ENCODE assay signal across 9 cellular contexts in the genomic region with DNA sequence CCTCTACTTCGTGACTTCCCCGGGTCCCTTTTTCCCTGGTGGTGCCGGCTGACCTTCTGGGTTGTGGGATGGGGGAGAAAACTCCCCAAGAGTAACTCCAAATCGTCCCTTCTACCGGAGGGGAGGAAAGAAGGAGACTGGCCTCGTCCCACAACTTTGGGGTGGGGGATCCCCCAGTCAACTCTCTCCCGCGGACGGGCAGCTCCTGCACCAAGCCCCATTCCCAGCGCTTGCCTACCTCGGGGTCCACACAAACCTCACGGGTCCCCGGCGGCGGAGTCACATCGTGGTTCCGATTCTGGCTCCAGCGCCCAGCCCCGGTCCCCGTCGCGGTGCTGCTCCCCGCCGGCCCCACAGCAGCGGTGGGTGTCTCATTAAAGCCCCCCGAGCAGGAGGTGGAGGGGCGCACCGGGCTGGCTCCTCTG. TPM values are rescaled to one million over a fixed set of nuclear protein-coding genes. Genes with fewer than 3 reads are reported as not detected.
DNase-seq lines count a peak whose midpoint lies in the region; ATAC-seq, FAIRE-seq and TF ChIP-seq lines count a peak whose summit lies in the region.
"Had no signal": no experiment of that assay in that cellular context is flagged by ENCODE, and none has a peak within 500 bp of the region (broad histone marks: within the 10 kb centered on the region; RNA-seq: fewer than 3 reads in every experiment).

No MANE protein-coding gene starts in this region.

- no peaks in the 10 kb centered on the region for H3K36me3 Mint-ChIP-seq in neural crest cell (ENCODE audit: low read depth)

- FAIRE-seq in H1 (lab: Jason Lieb, UNC), result no peak

- no peak overlapping the region for H2AK5ac ChIP-seq in H1 (ENCODE audit: low read depth, low read length)

- peaks cover 90% of the 10 kb centered on the region for H3K27me3 Mint-ChIP-seq in neural crest cell (ENCODE audit: low read depth)

- ATAC-seq in GM21717 (IDR thresholded peaks at IDR 0.05; ENCODE audit: unreplicated experiment), result no peak

- H3K4me1 ChIP-seq in HUES64 (ENCODE audit: insufficient read depth, low read length), result peaks cover 54% of the 10 kb centered on the region
- peaks cover 1 to 18% (median 3%) of the 10 kb centered on the region in 4 experiments; a peak in 4 of 7 replicates for H3K4me1 ChIP-seq in H1 (replicated peaks in 1 of 4; ENCODE audit: control insufficient read depth in 3 of 4, insufficient read depth in 4 of 4, low read length in 3 of 4)

- H3K4me3 ChIP-seq in HUES64 (ENCODE audit: low read length) (peak overlapping the region; percentile 74), H1 (ENCODE audit: extremely low read depth in 1 of 4, insufficient read depth in 2 of 4, low read depth in 3 of 4, low read length in 4 of 4) (peak overlapping the region; percentile 61 to 95 (median 83))

- no peak overlapping the region for H4K8ac ChIP-seq in H1 (ENCODE audit: extremely low read depth, insufficient read depth, low read length)

- peak overlapping the region; percentile 93 for H3K4me3 Mint-ChIP-seq in neural crest cell

- CTCF ChIA-PET in H1 (lab: Charles Lee; ENCODE audit: partially characterized antibody), result interaction anchor here (0.6 to 9.1 kb wide), 26 partner anchors 9 to 1630 kb away, joined by 3 to 223 read pairs (median 5); no protein-coding TSS in a partner anchor

- peaks cover 26% of the 10 kb centered on the region for H3K4me1 Mint-ChIP-seq in neural crest cell

- no peak overlapping the region for H2BK20ac ChIP-seq in H1 (ENCODE audit: low read length)

- H3K4me2 ChIP-seq in H1 (ENCODE audit: insufficient read depth in 1 of 2, low read depth in 2 of 2, low read length in 2 of 2), result peak overlapping the region; percentile 91 to 95

- H3K9ac ChIP-seq in HUES64 (ENCODE audit: low read depth, low read length), result peak overlapping the region; percentile 38; the same call in 1 of the 2 replicates
- H3K9ac ChIP-seq in H1 (replicated peaks in 1 of 4; ENCODE audit: extremely low read depth in 1 of 4, low read depth in 3 of 4, low read length in 3 of 4), result peak overlapping the region; percentile 46 to 65 (median 48); a peak in 6 of 7 replicates

- no peak overlapping the region for H2BK15ac ChIP-seq in H1 (ENCODE audit: low read length)

- H2BK120ac ChIP-seq in H1 (replicated peaks; ENCODE audit: low read depth, low read length), result no peak overlapping the region

- H4K91ac ChIP-seq in H1 (replicated peaks; ENCODE audit: insufficient read length, low read length), result peak overlapping the region; percentile 35

- no peaks in the 10 kb centered on the region for H3K9me3 Mint-ChIP-seq in neural crest cell

- peaks cover 49% of the 10 kb centered on the region for H3K27me3 ChIP-seq in HUES64 (ENCODE audit: insufficient read depth, low read length)
- peaks cover 8 to 28% (median 20%) of the 10 kb centered on the region in 4 experiments for H3K27me3 ChIP-seq in H1 (replicated peaks in 1 of 4; ENCODE audit: control insufficient read depth in 3 of 4, extremely low read depth in 1 of 4, insufficient read depth in 3 of 4, low read length in 3 of 4)

- no peak for TF ChIP-seq POLR2A in H1 (IDR thresholded peaks at IDR 0.05; ENCODE audit: control extremely low read depth in 1 of 2, low read depth in 2 of 2, low read length in 2 of 2)

- WGBS in HUES64, result under 1% methylated on average over 24 of the region's 28 CpGs
- WGBS in H1 (ENCODE audit: extremely low coverage in 1 of 2, insufficient coverage in 1 of 2, insufficient read length in 1 of 2, insufficient replicate concordance in 2 of 2, low coverage in 1 of 2, low lambda C conversion rate in 2 of 2, missing lambda C conversion rate in 1 of 2), 2 experiments, result 2% methylated on average over 15 of the region's 28 CpGs; no CpG with 5 or more reads in 1 of the 2 experiments

- POLR2A ChIA-PET in H1 (lab: Charles Lee; ENCODE audit: partially characterized antibody), result interaction anchor here (1.1 to 9.1 kb wide), 13 partner anchors 11 to 410 kb away, joined by 3 to 191 read pairs (median 6); partner anchors contain the start of genes KIF18A, LIN7C and METTL15

- TF ChIP-seq EP300 in H1 (IDR thresholded peaks at IDR 0.05; ENCODE audit: borderline replicate concordance in 1 of 2, low read depth in 2 of 2, low read length in 2 of 2), result no peak

- DNase-seq in AG08395 (ENCODE audit: low spot score) (peak; percentile 6), H1 (ENCODE audit: low read depth in 1 of 2, low spot score in 2 of 2) (peak in 1 of 2 experiments; percentile 65), neural crest cell (ENCODE audit: low read depth, low spot score) (no peak), T-helper 2 cell (no peak), OCI-M2 (lab: John Stamatoyannopoulos, UW; ENCODE audit: unreplicated experiment) (no peak), COLO829 (ENCODE audit: low spot score) (no peak)
- DNase-seq: activated effector memory CD4-positive, alpha-beta T cell treated with anti-CD3 and anti-CD28 coated beads, Interleukin-2, amount 50 U/mL, for 16 hours had no signal

- no peak overlapping the region for H2BK5ac ChIP-seq in H1 (ENCODE audit: low read depth, low read length)

- H4K20me1 ChIP-seq in H1 (replicated peaks in 1 of 2; ENCODE audit: control insufficient read depth in 1 of 2, insufficient read depth in 2 of 2, low read length in 2 of 2), result no peaks in the 10 kb centered on the region

- H3K18ac ChIP-seq in H1 (ENCODE audit: extremely low read depth, low read length), result peak overlapping the region; percentile 80; the same call in 1 of the 2 replicates

- no peak overlapping the region for H3K27ac Mint-ChIP-seq in neural crest cell (ENCODE audit: unreplicated experiment)

- TF ChIP-seq RAD21 in H1 (IDR thresholded peaks at IDR 0.05 in 1 of 2, conservative IDR thresholded peaks at IDR 0.05 in 1 of 2; ENCODE audit: low read depth in 2 of 2, low read length in 2 of 2), result no peak

- H3K23me2 ChIP-seq in H1 (ENCODE audit: low read depth, low read length), result peaks cover 22% of the 10 kb centered on the region

- H2AFZ ChIP-seq in H1 (ENCODE audit: low read length), result peak overlapping the region; percentile 45; the same call in 1 of the 2 replicates

- H3K4ac ChIP-seq in H1 (replicated peaks; ENCODE audit: insufficient read length, low read depth, low read length), result peak overlapping the region; percentile 53

- no peak overlapping the region for H3K14ac ChIP-seq in H1 (ENCODE audit: insufficient read length)

- H3K27ac ChIP-seq in HUES64 (ENCODE audit: low read depth, low read length) (no peak overlapping the region), H1 (ENCODE audit: low read depth, low read length) (no peak overlapping the region)

- no peak for TF ChIP-seq CTCF in H1 (IDR thresholded peaks at IDR 0.05; ENCODE audit: control extremely low read depth in 1 of 3, insufficient read depth in 1 of 3, low read depth in 1 of 3, low read length in 3 of 3)
- TF ChIP-seq CTCF in neural crest cell (conservative IDR thresholded peaks at IDR 0.05), result no peak

- no peak overlapping the region for H3K56ac ChIP-seq in H1 (replicated peaks; ENCODE audit: insufficient read length, low read depth, low read length)

- H3K79me1 ChIP-seq in H1 (ENCODE audit: low read depth, low read length), result no peaks in the 10 kb centered on the region

- peaks cover 0 to 25% of the 10 kb centered on the region in 2 experiments; a peak in 2 of 4 replicates for H3K79me2 ChIP-seq in H1 (ENCODE audit: control insufficient read depth in 1 of 2, insufficient read depth in 2 of 2, low read length in 2 of 2)

- no peak overlapping the region for H4K5ac ChIP-seq in H1 (ENCODE audit: insufficient read length, low read depth, low read length)

- no peak overlapping the region; the same call in 1 of the 2 replicates for H2BK12ac ChIP-seq in H1 (ENCODE audit: low read depth, low read length)

- H3K9me3 ChIP-seq in HUES64 (ENCODE audit: insufficient read depth, low read depth, low read length), result no peaks in the 10 kb centered on the region
- H3K9me3 ChIP-seq in H1 (ENCODE audit: insufficient read depth in 2 of 2, low read depth in 1 of 2, low read length in 1 of 2), result no peaks in the 10 kb centered on the region

- H3K36me3 ChIP-seq in HUES64 (ENCODE audit: insufficient read depth, low read length) (no peaks in the 10 kb centered on the region), H1 (ENCODE audit: control insufficient read depth in 2 of 4, insufficient read depth in 4 of 4, low read length in 3 of 4) (no peaks in the 10 kb centered on the region)

- no peak overlapping the region for H3K23ac ChIP-seq in H1 (ENCODE audit: insufficient read length)

TF ChIP-seq in H1, 55 proteins besides CTCF, POLR2A, EP300 and RAD21 (continues in another document):
- TF ChIP-seq CBX8 (IDR thresholded peaks at IDR 0.05; ENCODE audit: borderline replicate concordance, low read depth, low read length) (no peak), GABPA (IDR thresholded peaks at IDR 0.05; ENCODE audit: borderline replicate concordance, insufficient read depth, low read length) (no peak), SP2 (IDR thresholded peaks at IDR 0.05; ENCODE audit: low read length) (no peak), EZH2 (IDR thresholded peaks at IDR 0.05; ENCODE audit: low read depth, low read length, severe bottlenecking) (no peak), SRF (IDR thresholded peaks at IDR 0.05; ENCODE audit: low read depth, low read length) (no peak), RBBP5 (IDR thresholded peaks at IDR 0.05; ENCODE audit: borderline replicate concordance, low read depth, low read length) (0 out of 2 replicates have a peak, but pooled peaks have one; percentile 36), SIX5 (IDR thresholded peaks at IDR 0.05; ENCODE audit: low read depth, low read length) (no peak), SIN3A (conservative IDR thresholded peaks at IDR 0.05 in 1 of 2, IDR thresholded peaks at IDR 0.05 in 1 of 2; ENCODE audit: low read depth in 1 of 2, low read length in 2 of 2) (0 out of 4 replicates have a peak, but pooled peaks of 1 of the 2 experiments have one; percentile 5), SAP30 (IDR thresholded peaks at IDR 0.05; ENCODE audit: insufficient read depth, insufficient replicate concordance, low read length) (no peak), CREB1 (IDR thresholded peaks at IDR 0.05) (no peak), BCL11A (IDR thresholded peaks at IDR 0.05; ENCODE audit: low read depth in 2 of 2, low read length in 2 of 2) (no peak), HDAC2 (IDR thresholded peaks at IDR 0.05; ENCODE audit: borderline replicate concordance in 1 of 2, low read depth in 2 of 2, low read length in 2 of 2) (no peak)

RNA-seq across cellular contexts. Expression of gene BDNF, which starts 0.3 kb away (rescaled TPM):
- polyA plus RNA-seq in HUES64 (2013, experiment 1 of 2), result 1.00 TPM
- polyA plus RNA-seq in HUES64 (2013, experiment 2 of 2), result 1.2 TPM
- 5.4 and 6.0 TPM in 2 replicates for total RNA-seq in H1 (2021; fragmentation: NEBNext Ultra II Directional; extraction: Animal tissue kit (Norgen Biotek cat#: 25700))
- 1.5 and 2.4 TPM in 2 replicates for polyA plus RNA-seq in H1 (2011; rRNA removed)
- polyA plus RNA-seq in H1 (2011; cell fraction: cytosol; rRNA removed), result 2.4 TPM
- polyA plus RNA-seq in H1 (2011; cell fraction: nucleus; rRNA removed), result 2.4 TPM
- 3.5 to 5.7 TPM (median 4.2 TPM) in 4 replicates for polyA plus RNA-seq in H1 (2012, experiment 1 of 2)
- 1.4 TPM for polyA plus RNA-seq in H1 (2012, experiment 2 of 2)
- polyA plus RNA-seq in H1 (2013, experiment 1 of 2), result 4.3 TPM
- 4.9 TPM for polyA plus RNA-seq in H1 (2013, experiment 2 of 2)
- polyA minus RNA-seq in H1 (2011; rRNA and poly(A)+ RNA removed), result 4.7 and 5.4 TPM in 2 replicates
- 3.2 TPM for polyA minus RNA-seq in H1 (2011; cell fraction: cytosol; rRNA and poly(A)+ RNA removed)
- 7.3 TPM for polyA minus RNA-seq in H1 (2011; cell fraction: nucleus; rRNA and poly(A)+ RNA removed)
- total RNA-seq in neural crest cell, result 0.07 and 0.20 TPM in 2 replicates
